In genomic region chr16:49854227-49855203, GRCh38 we compare ENCODE assay signal across 8 cellular contexts. TPM values are rescaled to one million over a fixed set of nuclear protein-coding genes. Genes with fewer than 3 reads are reported as not detected.
DNase-seq lines count a peak whose midpoint lies in the region; ATAC-seq, FAIRE-seq and TF ChIP-seq lines count a peak whose summit lies in the region.

No MANE protein-coding gene starts in this region.

- peaks cover 21% of the 10 kb centered on the region for H3K27me3 Mint-ChIP-seq in Caco-2 (ENCODE audit: insufficient read depth, unreplicated experiment)

- 26% methylated on average over 50 of the region's 76 CpGs for WGBS in prostate gland

- H3K4me1 ChIP-seq in Caco-2, result peaks cover 33% of the 10 kb centered on the region
- peaks cover 9% of the 10 kb centered on the region for H3K4me1 ChIP-seq in prostate gland (replicated peaks)

- peaks cover 14% of the 10 kb centered on the region for H3K4me1 Mint-ChIP-seq in Caco-2 (ENCODE audit: low read depth, unreplicated experiment)

- peak; percentile 1 for ATAC-seq in Right ventricle myocardium superior (ENCODE audit: poor library complexity)

- POLR2A ChIA-PET in Caco-2 (lab: Charles Lee), result no interaction called here

- in situ Hi-C loops in ACHN (cut with HindIII; ENCODE audit: low pct_ligation_motif_present, low pct_unique_long_range_greater_than_20kb, low sequenced_read_pairs), result no loop called here

- CTCF ChIA-PET in Caco-2 (lab: Charles Lee), result interaction anchor here (0.6 kb wide), 1 partner anchor 1929 kb away, joined by 4 read pairs; no protein-coding TSS in a partner anchor

- TF ChIP-seq POLR2A in prostate gland (IDR thresholded peaks at IDR 0.05) (no peak), GM12892 (IDR thresholded peaks at IDR 0.05; ENCODE audit: low read depth, low read length) (no peak)

- peak overlapping the region; percentile 85 to 86 for H3K27ac ChIP-seq in prostate gland

- no peak for TF ChIP-seq CTCF in Caco-2 (IDR thresholded peaks at IDR 0.05; ENCODE audit: insufficient read depth in 1 of 2, low read depth in 1 of 2, low read length in 1 of 2, severe bottlenecking in 1 of 2, unreplicated experiment in 1 of 2)
- TF ChIP-seq CTCF in prostate gland (IDR thresholded peaks at IDR 0.05), result no peak

- H3K36me3 Mint-ChIP-seq in Caco-2 (ENCODE audit: insufficient read depth, unreplicated experiment), result no peaks in the 10 kb centered on the region

- no peak overlapping the region for H3K27ac Mint-ChIP-seq in Caco-2 (ENCODE audit: unreplicated experiment)

- intact Hi-C loops in Caco-2 (cut with micrococcal nuclease; ENCODE audit: unreplicated experiment), result no loop called here
- intact Hi-C loops in Right ventricle myocardium superior (cut with DNase I), result no loop called here
- intact Hi-C loops in prostate gland (cut with DNase I), result loop anchor here (5.0 to 10.0 kb wide), 6 partner anchors 102 to 362 kb away; partner anchors contain the start of gene TENT4B

- H3K4me3 ChIP-seq in Caco-2 (ENCODE audit: low read depth, low read length) (peak overlapping the region; percentile 61), H7 (ENCODE audit: insufficient read depth, low read depth, low read length) (peak overlapping the region; percentile 71), prostate gland (peak overlapping the region; percentile 70 to 79)

- no peak for FAIRE-seq in GM12892 (lab: Jason Lieb, UNC)

- BruUV-seq in Caco-2 (replicated peaks; lab: Mats Ljungman, UMichigan), result no TSS peak

- H3K36me3 ChIP-seq in Caco-2 (ENCODE audit: control insufficient read depth, insufficient read depth, low read length) (no peaks in the 10 kb centered on the region), H7 (replicated peaks; ENCODE audit: control insufficient read depth, insufficient read depth, low read length) (no peaks in the 10 kb centered on the region), prostate gland (no peaks in the 10 kb centered on the region)

- peak in 1 of 2 experiments; percentile 35 for DNase-seq in Caco-2
- peak; percentile 89 for DNase-seq in H7
- DNase-seq in SW480 (ENCODE audit: low spot score), result peak; percentile 25
- DNase-seq in Right ventricle myocardium superior, result peak; percentile 64
- no peak for DNase-seq in prostate gland (ENCODE audit: low spot score)
- DNase-seq in GM12892 (ENCODE audit: insufficient read length), result no peak
- no peak for DNase-seq in ACHN
- DNase-seq in SKM-1 (lab: John Stamatoyannopoulos, UW; ENCODE audit: unreplicated experiment), result no peak

- H3K9me3 ChIP-seq in Caco-2 (no peaks in the 10 kb centered on the region), prostate gland (no peaks in the 10 kb centered on the region)

- peak overlapping the region; percentile 86 for H3K4me3 Mint-ChIP-seq in Caco-2 (ENCODE audit: unreplicated experiment)

- H3K9me3 Mint-ChIP-seq in Caco-2 (ENCODE audit: unreplicated experiment), result no peaks in the 10 kb centered on the region

- H3K27me3 ChIP-seq in Caco-2 (replicated peaks; ENCODE audit: control insufficient read depth, insufficient read depth, low read length) (peaks cover 4% of the 10 kb centered on the region; the same call in 1 of the 2 replicates), H7 (ENCODE audit: control insufficient read depth, insufficient read depth, low read length) (peaks cover 20% of the 10 kb centered on the region), prostate gland (replicated peaks; ENCODE audit: insufficient read depth) (no peaks in the 10 kb centered on the region)

RNA-seq across cellular contexts. Expression of gene ZNF423, which starts 1.4 kb away (rescaled TPM):
- 0.07 and 0.20 TPM in 2 replicates for total RNA-seq in Caco-2 (2022)
- total RNA-seq in H7 (2014; rRNA removed; shearing (Covaris generic)), result 42.9 and 43.6 TPM in 2 replicates
- total RNA-seq in Right ventricle myocardium superior, result 8.4 TPM
- 10 to 100 TPM in 1 of 2 donors, 1 to 10 TPM in 1; 6.1 to 22.7 TPM for total RNA-seq in prostate gland
- polyA plus RNA-seq in GM12892 (2012; ENCODE audit: missing spikeins), result not detected

Comparison
In these comparisons a context has a peak if more than half of its experiments do, and no peak if none do; other contexts are left out.
1. DNase-seq: peak in H7 (single experiment), SW480 (single experiment) and Right ventricle myocardium superior (single experiment); none in prostate gland (single experiment), GM12892 (single experiment), ACHN (single experiment) and SKM-1 (single experiment).
2. Peak in every context shown above with its lines, with median percentiles within 50 percentile points of each other: H3K4me3 ChIP-seq.